In genomic region chr13:48001127-48001881, GRCh38 we compare ENCODE assay signal across 8 cellular contexts. TPM values are rescaled to one million over a fixed set of nuclear protein-coding genes. Genes with fewer than 3 reads are reported as not detected.
A peak's percentile ranks its signal among the peaks of the same experiment; 100 is the strongest.
DNase-seq lines count a peak whose midpoint lies in the region; ATAC-seq and TF ChIP-seq lines count a peak whose summit lies in the region.

SUCLA2 (minus strand) TSS chr13:48001273; CDS start chr13:48001269, 4 bp downstream.

- no peaks in the 10 kb centered on the region for H3K27me3 ChIP-seq in thoracic aorta (replicated peaks; ENCODE audit: insufficient read depth)

- H3K36me3 Mint-ChIP-seq in activated naive CD8-positive, alpha-beta T cell: peaks cover 5% of the 10 kb centered on the region
- H3K36me3 Mint-ChIP-seq in glutamatergic neuron (ENCODE audit: unreplicated experiment) (no peaks in the 10 kb centered on the region), osteocyte (ENCODE audit: unreplicated experiment) (peaks cover 3% of the 10 kb centered on the region)

- TF ChIP-seq CTCF in GM10266 (IDR thresholded peaks at IDR 0.05; ENCODE audit: control insufficient read depth, insufficient read depth, low read depth, missing control alignments) (no peak), glutamatergic neuron (IDR thresholded peaks at IDR 0.05; ENCODE audit: partially characterized antibody, unreplicated experiment) (peak; percentile 19), osteocyte (IDR thresholded peaks at IDR 0.05) (no peak), thoracic aorta (IDR thresholded peaks at IDR 0.05) (no peak)

- peak within 1 kb of the TSS; percentile 95 for H3K4me3 Mint-ChIP-seq in activated naive CD8-positive, alpha-beta T cell
- H3K4me3 Mint-ChIP-seq in glutamatergic neuron (ENCODE audit: unreplicated experiment): peak within 1 kb of the TSS; percentile 98
- H3K4me3 Mint-ChIP-seq in osteocyte (ENCODE audit: unreplicated experiment): peak within 1 kb of the TSS; percentile 96

- ATAC-seq in HG02610 (IDR thresholded peaks at IDR 0.05; ENCODE audit: unreplicated experiment) (peak; percentile 99), thoracic aorta (ENCODE audit: insufficient number of reproducible peaks, low FRiP score, low read depth) (peak; percentile 95)

- no peaks in the 10 kb centered on the region for H3K36me3 ChIP-seq in thoracic aorta

- H3K4me1 ChIP-seq in thoracic aorta (ENCODE audit: control insufficient read depth in 1 of 2, low read depth in 2 of 2): peaks cover 8 to 30% of the 10 kb centered on the region in 2 donors

- H3K9me3 Mint-ChIP-seq in activated naive CD8-positive, alpha-beta T cell (ENCODE audit: low read depth): no peaks in the 10 kb centered on the region
- H3K9me3 Mint-ChIP-seq in glutamatergic neuron (ENCODE audit: unreplicated experiment): peaks cover 11% of the 10 kb centered on the region
- H3K9me3 Mint-ChIP-seq in osteocyte (ENCODE audit: unreplicated experiment): no peaks in the 10 kb centered on the region

- peaks cover 36% of the 10 kb centered on the region for H3K4me1 Mint-ChIP-seq in activated naive CD8-positive, alpha-beta T cell (ENCODE audit: low read depth)
- H3K4me1 Mint-ChIP-seq in glutamatergic neuron (ENCODE audit: low read depth, unreplicated experiment) (peaks cover 11% of the 10 kb centered on the region), osteocyte (ENCODE audit: unreplicated experiment) (peaks cover 26% of the 10 kb centered on the region)

- peak; percentile 94 for DNase-seq in GM10266 (ENCODE audit: extremely low spot score)
- DNase-seq in NCI-H1092 treated with DMSO at 0.1 percent for 48 hours (lab: John Stamatoyannopoulos, UW): peak; percentile 66
- DNase-seq in SKM-1 treated with dmso at 0.1 percent for 144 hours (lab: John Stamatoyannopoulos, UW; ENCODE audit: unreplicated experiment): peak; percentile 86
- peak; percentile 98 for DNase-seq in glutamatergic neuron
- DNase-seq in osteocyte (ENCODE audit: extremely low spot score, unreplicated experiment): peak; percentile 97
- DNase-seq in thoracic aorta (ENCODE audit: low spot score): peak; percentile 54

- H3K4me3 ChIP-seq in thoracic aorta: peak within 1 kb of the TSS; percentile 84

- no peaks in the 10 kb centered on the region for H3K27me3 Mint-ChIP-seq in activated naive CD8-positive, alpha-beta T cell
- H3K27me3 Mint-ChIP-seq in glutamatergic neuron (ENCODE audit: unreplicated experiment) (peaks cover 7% of the 10 kb centered on the region), osteocyte (ENCODE audit: unreplicated experiment) (no peaks in the 10 kb centered on the region)

- H3K9me3 ChIP-seq in thoracic aorta: no peaks in the 10 kb centered on the region

- H3K27ac Mint-ChIP-seq in activated naive CD8-positive, alpha-beta T cell: peak within 1 kb of the TSS; percentile 86
- H3K27ac Mint-ChIP-seq in glutamatergic neuron (ENCODE audit: unreplicated experiment): peak within 1 kb of the TSS; percentile 98
- peak within 1 kb of the TSS; percentile 76 for H3K27ac Mint-ChIP-seq in osteocyte (ENCODE audit: unreplicated experiment)

- peak within 1 kb of the TSS; percentile 47 to 61 for H3K27ac ChIP-seq in thoracic aorta

RNA-seq across cellular contexts. Expression of gene SUCLA2, which starts in this region (rescaled TPM):
- 43.2 TPM for total RNA-seq in glutamatergic neuron (ENCODE audit: unreplicated experiment)
- 38.7 and 41.6 TPM in 2 replicates for total RNA-seq in osteocyte
- total RNA-seq in thoracic aorta: 10 to 100 TPM; 34.8 to 87.1 TPM

Comparison
In these comparisons a context has a peak if more than half of its experiments do, and no peak if none do; other contexts are left out.
1. Peak in every context shown above with its lines: DNase-seq, ATAC-seq, H3K4me3 ChIP-seq and H3K27ac ChIP-seq.